ENCODE assay signal across 13 cellular contexts in genomic region chr14:91817566-91818325, GRCh38. TPM values are rescaled to one million over a fixed set of nuclear protein-coding genes. Genes with fewer than 3 reads are reported as not detected.
DNase-seq lines count a peak whose midpoint lies in the region; ATAC-seq and TF ChIP-seq lines count a peak whose summit lies in the region.
"Had no signal": no experiment of that assay in that cellular context is flagged by ENCODE, and none has a peak within 500 bp of the region (broad histone marks: within the 10 kb centered on the region; RNA-seq: fewer than 3 reads in every experiment).

No MANE protein-coding gene starts in this region.

- intact Hi-C loops in CD4-positive, alpha-beta memory T cell (cut with micrococcal nuclease): no loop called here
- intact Hi-C loops in Right ventricle myocardium inferior (cut with DNase I): no loop called here

- H3K27me3 Mint-ChIP-seq in CD4-positive, alpha-beta memory T cell: no peaks in the 10 kb centered on the region
- H3K27me3 Mint-ChIP-seq in activated T-helper 17 cell treated with anti-CD3 and anti-CD28 coated beads, Interleukin-2, amount 50 U/mL, for 72 hours: no peaks in the 10 kb centered on the region
- H3K27me3 Mint-ChIP-seq: CD4-positive, CD25-positive, alpha-beta regulatory T cell had no signal

- H3K36me3 ChIP-seq in CD4-positive, alpha-beta memory T cell (ENCODE audit: insufficient read depth, low read length): peaks cover 8% of the 10 kb centered on the region
- H3K36me3 ChIP-seq: upper lobe of right lung had no signal

- peaks cover 56% of the 10 kb centered on the region for H3K4me1 ChIP-seq in CD4-positive, alpha-beta memory T cell (ENCODE audit: insufficient read depth, low read length)
- peaks cover 9% of the 10 kb centered on the region for H3K4me1 ChIP-seq in foreskin keratinocyte
- H3K4me1 ChIP-seq: upper lobe of right lung had no signal

- H3K9me3 ChIP-seq in CD4-positive, alpha-beta memory T cell (ENCODE audit: control insufficient read depth in 1 of 2, low read length in 2 of 2): no peaks in the 10 kb centered on the region

- peaks cover 47 to 70% (median 62%) of the 10 kb centered on the region in 4 donors for H3K4me1 Mint-ChIP-seq in CD4-positive, alpha-beta memory T cell
- peaks cover 42% of the 10 kb centered on the region for H3K4me1 Mint-ChIP-seq in activated T-helper 17 cell treated with anti-CD3 and anti-CD28 coated beads, Interleukin-2, amount 50 U/mL, for 72 hours

- peak overlapping the region; percentile 43 for H3K27ac ChIP-seq in CD4-positive, alpha-beta memory T cell (ENCODE audit: low read depth, low read length)
- no peak overlapping the region for H3K27ac ChIP-seq in foreskin keratinocyte
- H3K27ac ChIP-seq: upper lobe of right lung had no signal

- H3K27me3 ChIP-seq in CD4-positive, alpha-beta memory T cell (ENCODE audit: insufficient read depth, low read length): no peaks in the 10 kb centered on the region
- H3K27me3 ChIP-seq in foreskin keratinocyte: no peaks in the 10 kb centered on the region
- H3K27me3 ChIP-seq: upper lobe of right lung had no signal

- no peak overlapping the region for H3K4me3 ChIP-seq in CD4-positive, alpha-beta memory T cell (ENCODE audit: low read length in 2 of 2)
- H3K4me3 ChIP-seq: upper lobe of right lung had no signal

- peak; percentile 96 for ATAC-seq in GM18868 (IDR thresholded peaks at IDR 0.05; ENCODE audit: unreplicated experiment)
- ATAC-seq in HG02885 (IDR thresholded peaks at IDR 0.05; ENCODE audit: poor library complexity, unreplicated experiment): peak; percentile 72
- peak; percentile 94 for ATAC-seq in activated T-helper 17 cell treated with anti-CD3 and anti-CD28 coated beads, Interleukin-2, amount 50 U/mL, for 72 hours (replicated peaks)
- ATAC-seq in esophagus mucosa: no peak
- no peak for ATAC-seq in foreskin keratinocyte
- no peak for ATAC-seq in Right ventricle myocardium inferior
- ATAC-seq: left colon, upper lobe of right lung had no signal

- peak overlapping the region; percentile 67 to 87 (median 75) for H3K27ac Mint-ChIP-seq in CD4-positive, alpha-beta memory T cell
- H3K27ac Mint-ChIP-seq in activated T-helper 17 cell treated with anti-CD3 and anti-CD28 coated beads, Interleukin-2, amount 50 U/mL, for 72 hours: peak overlapping the region; percentile 84

- CTCF ChIA-PET in CD4-positive, alpha-beta memory T cell (lab: Charles Lee; ENCODE audit: partially characterized antibody): no interaction called here

- peaks cover 0 to 26% (median 4%) of the 10 kb centered on the region in 8 donors for H3K9me3 Mint-ChIP-seq in CD4-positive, alpha-beta memory T cell
- H3K9me3 Mint-ChIP-seq in activated T-helper 17 cell treated with anti-CD3 and anti-CD28 coated beads, Interleukin-2, amount 50 U/mL, for 72 hours: peaks cover 4% of the 10 kb centered on the region

- DNase-seq in CD4-positive, alpha-beta memory T cell: peak in 4 of 5 donors; percentile 10 to 68 (median 28)
- DNase-seq in foreskin keratinocyte (no peak), Right ventricle myocardium inferior (ENCODE audit: missing footprints) (no peak), globus pallidus (ENCODE audit: low spot score) (no peak)
- DNase-seq: activated CD4-positive, alpha-beta T cell treated with anti-CD3 and anti-CD28 coated beads for 48 hours; CD4-positive, CD25-positive, alpha-beta regulatory T cell; left colon; NCI-H1417; upper lobe of right lung had no signal

- POLR2A ChIA-PET in CD4-positive, alpha-beta memory T cell (lab: Charles Lee; ENCODE audit: partially characterized antibody): no interaction called here

- peak overlapping the region in 6 of 8 donors; percentile 32 to 67 (median 52) for H3K4me3 Mint-ChIP-seq in CD4-positive, alpha-beta memory T cell
- peak overlapping the region; percentile 65 for H3K4me3 Mint-ChIP-seq in activated T-helper 17 cell treated with anti-CD3 and anti-CD28 coated beads, Interleukin-2, amount 50 U/mL, for 72 hours

- peaks cover 40 to 82% of the 10 kb centered on the region in 2 donors for H3K36me3 Mint-ChIP-seq in CD4-positive, alpha-beta memory T cell
- H3K36me3 Mint-ChIP-seq in activated T-helper 17 cell treated with anti-CD3 and anti-CD28 coated beads, Interleukin-2, amount 50 U/mL, for 72 hours (ENCODE audit: low read depth): peaks cover 33% of the 10 kb centered on the region

- no peak for TF ChIP-seq CTCF in foreskin keratinocyte (conservative IDR thresholded peaks at IDR 0.05)

RNA-seq across cellular contexts. Expression of gene TC2N, which starts 49.6 kb away (rescaled TPM):
- 100 to 1,000 TPM; 320 to 325 TPM for total RNA-seq in CD4-positive, alpha-beta memory T cell
- polyA plus RNA-seq in CD4-positive, alpha-beta memory T cell: 100 to 1,000 TPM; 234 to 261 TPM
- 10 to 100 TPM; 39.2 to 81.2 TPM for total RNA-seq in activated T-helper 17 cell treated with anti-CD3 and anti-CD28 coated beads, Interleukin-2, amount 50 U/mL, for 72 hours
- total RNA-seq in esophagus mucosa (52.5 TPM), foreskin keratinocyte (16.7 and 22.8 TPM in 2 replicates), Right ventricle myocardium inferior (12.6 TPM)
- 7.3 and 7.4 TPM in 2 replicates for polyA plus RNA-seq in foreskin keratinocyte

Comparison
In these comparisons a context has a peak if more than half of its experiments do, and no peak if none do; other contexts are left out.
1. DNase-seq: peak in CD4-positive, alpha-beta memory T cell (4 of 5); none in foreskin keratinocyte (0 of 2), Right ventricle myocardium inferior (single experiment) and globus pallidus (single experiment).
2. ATAC-seq: peak in GM18868 (single experiment), HG02885 (single experiment) and activated T-helper 17 cell treated with anti-CD3 and anti-CD28 coated beads, Interleukin-2, amount 50 U/mL, for 72 hours (single experiment); none in esophagus mucosa (single experiment), foreskin keratinocyte (single experiment) and Right ventricle myocardium inferior (single experiment).